In genomic region chr9:71816782-71817549, GRCh38 we compare ENCODE assay signal across 16 cellular contexts. TPM values are rescaled to one million over a fixed set of nuclear protein-coding genes. Genes with fewer than 3 reads are reported as not detected.
DNase-seq lines count a peak whose midpoint lies in the region; TF ChIP-seq lines count a peak whose summit lies in the region.
"Had no signal": no experiment of that assay in that cellular context is flagged by ENCODE, and none has a peak within 500 bp of the region (broad histone marks: within the 10 kb centered on the region; RNA-seq: fewer than 3 reads in every experiment).

No MANE protein-coding gene starts in this region.

- no peaks in the 10 kb centered on the region for H3K36me3 ChIP-seq in neural progenitor cell
- H3K36me3 ChIP-seq: transverse colon had no signal

- H3K27me3 ChIP-seq in neural progenitor cell: no peaks in the 10 kb centered on the region
- H3K27me3 ChIP-seq: transverse colon had no signal

- POLR2A ChIA-PET in GM10248 (lab: Yijun Ruan, JAX): no interaction called here

- H3K27ac Mint-ChIP-seq in endothelial cell (ENCODE audit: unreplicated experiment): peak overlapping the region; percentile 62
- H3K27ac Mint-ChIP-seq in neural progenitor cell: no peak overlapping the region

- CTCF ChIA-PET in GM10248 (lab: Yijun Ruan, JAX): interaction anchor here (0.7 to 4.9 kb wide), 9 partner anchors 10 to 531 kb away, joined by 3 to 56 read pairs (median 3); no protein-coding TSS in a partner anchor

- H3K4me1 Mint-ChIP-seq in endothelial cell (ENCODE audit: unreplicated experiment) (peaks cover 23% of the 10 kb centered on the region), neural progenitor cell (peaks cover 7% of the 10 kb centered on the region)

- no peak overlapping the region for H3K4me3 Mint-ChIP-seq in endothelial cell (ENCODE audit: unreplicated experiment)
- no peak overlapping the region for H3K4me3 Mint-ChIP-seq in neural progenitor cell
- H3K4me3 Mint-ChIP-seq: activated T-cell treated with anti-CD3 and anti-CD28 coated beads, Interleukin-2, amount 50 U/mL, for 4 hours had no signal

- no peaks in the 10 kb centered on the region for H3K79me2 ChIP-seq in neural progenitor cell (ENCODE audit: low read depth)
- H3K79me2 ChIP-seq: parathyroid adenoma had no signal

- H2AFZ ChIP-seq in neural progenitor cell (replicated peaks): peak overlapping the region; percentile 76
- H2AFZ ChIP-seq: parathyroid adenoma had no signal

- no peaks in the 10 kb centered on the region for H3K9me3 ChIP-seq in neural progenitor cell (ENCODE audit: low read depth)
- H3K9me3 ChIP-seq: transverse colon had no signal

- TF ChIP-seq CTCF in endothelial cell (IDR thresholded peaks at IDR 0.05; ENCODE audit: unreplicated experiment) (no peak), neural progenitor cell (IDR thresholded peaks at IDR 0.05) (no peak), GM10248 (IDR thresholded peaks at IDR 0.05; ENCODE audit: control extremely low read depth, extremely low read depth, low read depth, missing control alignments) (no peak)

- no peaks in the 10 kb centered on the region for H4K20me1 ChIP-seq in neural progenitor cell (ENCODE audit: low read depth)

- H3K36me3 Mint-ChIP-seq in endothelial cell (ENCODE audit: low read depth, unreplicated experiment): no peaks in the 10 kb centered on the region
- H3K36me3 Mint-ChIP-seq in neural progenitor cell: no peaks in the 10 kb centered on the region

- H3K27me3 Mint-ChIP-seq in endothelial cell (ENCODE audit: unreplicated experiment) (no peaks in the 10 kb centered on the region), neural progenitor cell (ENCODE audit: insufficient read depth, low read depth) (no peaks in the 10 kb centered on the region)

- DNase-seq in DMS79 treated with DMSO at 0.1 percent for 48 hours (lab: John Stamatoyannopoulos, UW) (peak; percentile 24), DMS79 (lab: John Stamatoyannopoulos, UW) (no peak), NCI-H2029 treated with DMSO at 0.1 percent for 48 hours (lab: John Stamatoyannopoulos, UW) (peak; percentile 53), endothelial cell (ENCODE audit: low spot score) (peak; percentile 10), neural progenitor cell (ENCODE audit: low spot score) (peak; percentile 7), NCI-H2196 treated with DMSO at 0.1 percent for 48 hours (lab: John Stamatoyannopoulos, UW; ENCODE audit: unreplicated experiment) (no peak), GM10248 (ENCODE audit: extremely low spot score) (no peak), HuH-7 (ENCODE audit: low spot score) (no peak)
- DNase-seq: 8988T; activated CD4-positive, alpha-beta T cell treated with anti-CD3 and anti-CD28 coated beads for 48 hours; activated T-cell treated with anti-CD3 and anti-CD28 coated beads, Interleukin-2, amount 50 U/mL, for 4 hours; left ventricle myocardium superior; NCI-H2081 treated with DMSO at 0.1 percent for 48 hours; transverse colon had no signal

- H3K4me2 ChIP-seq in neural progenitor cell: peak overlapping the region; percentile 27

- no peak overlapping the region for H3K27ac ChIP-seq in neural progenitor cell
- H3K27ac ChIP-seq: parathyroid adenoma, transverse colon had no signal

- no peaks in the 10 kb centered on the region for H3F3A ChIP-seq in neural progenitor cell (ENCODE audit: low read depth)

- no peak overlapping the region for H3K9ac ChIP-seq in neural progenitor cell
- H3K9ac ChIP-seq: parathyroid adenoma had no signal

- no peak overlapping the region for H3K4me3 ChIP-seq in neural progenitor cell
- H3K4me3 ChIP-seq: K562, transverse colon had no signal

- H3K4me1 ChIP-seq in neural progenitor cell: peaks cover 8% of the 10 kb centered on the region

- H3K9me3 Mint-ChIP-seq in endothelial cell (ENCODE audit: unreplicated experiment): no peaks in the 10 kb centered on the region
- H3K9me3 Mint-ChIP-seq in neural progenitor cell: no peaks in the 10 kb centered on the region
- H3K9me3 Mint-ChIP-seq: activated T-cell treated with anti-CD3 and anti-CD28 coated beads, Interleukin-2, amount 50 U/mL, for 4 hours had no signal

RNA-seq across cellular contexts. Expression of gene CEMIP2, which starts 48.7 kb away (rescaled TPM):
- total RNA-seq in endothelial cell (ENCODE audit: unreplicated experiment) (112 TPM), neural progenitor cell (ENCODE audit: low replicate concordance) (185 and 218 TPM in 2 replicates)

Comparison
In these comparisons a context has a peak if more than half of its experiments do, and no peak if none do; other contexts are left out.
1. DNase-seq: peak in DMS79 treated with DMSO at 0.1 percent for 48 hours (single experiment), NCI-H2029 treated with DMSO at 0.1 percent for 48 hours (single experiment), endothelial cell (single experiment) and neural progenitor cell (single experiment); none in DMS79 (single experiment), NCI-H2196 treated with DMSO at 0.1 percent for 48 hours (single experiment), GM10248 (single experiment) and HuH-7 (single experiment).